ENCODE assay signal across 1 cellular context in genomic region chr16:56938664-56939513, GRCh38.
TF ChIP-seq lines count a peak whose summit lies in the region.

No MANE protein-coding gene starts in this region.

TF ChIP-seq in GM23338, 12 proteins besides CTCF, POLR2A, EP300 and RAD21 (continued from another document):
- TF ChIP-seq REST (IDR thresholded peaks at IDR 0.05; ENCODE audit: unreplicated experiment) = no peak
- no peak for TF ChIP-seq CREB1 (CRISPR knock-in tag; IDR thresholded peaks at IDR 0.05; ENCODE audit: low read depth)
- no peak for TF ChIP-seq ZNF462 (CRISPR knock-in tag; IDR thresholded peaks at IDR 0.05)
- TF ChIP-seq POLR2AphosphoS5 (IDR thresholded peaks at IDR 0.05; ENCODE audit: low read depth) = no peak
- TF ChIP-seq, protein P1, sequence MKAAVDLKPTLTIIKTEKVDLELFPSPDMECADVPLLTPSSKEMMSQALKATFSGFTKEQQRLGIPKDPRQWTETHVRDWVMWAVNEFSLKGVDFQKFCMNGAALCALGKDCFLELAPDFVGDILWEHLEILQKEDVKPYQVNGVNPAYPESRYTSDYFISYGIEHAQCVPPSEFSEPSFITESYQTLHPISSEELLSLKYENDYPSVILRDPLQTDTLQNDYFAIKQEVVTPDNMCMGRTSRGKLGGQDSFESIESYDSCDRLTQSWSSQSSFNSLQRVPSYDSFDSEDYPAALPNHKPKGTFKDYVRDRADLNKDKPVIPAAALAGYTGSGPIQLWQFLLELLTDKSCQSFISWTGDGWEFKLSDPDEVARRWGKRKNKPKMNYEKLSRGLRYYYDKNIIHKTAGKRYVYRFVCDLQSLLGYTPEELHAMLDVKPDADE (IDR thresholded peaks at IDR 0.05) = no peak
- no peak for TF ChIP-seq EZH2 (IDR thresholded peaks at IDR 0.05; ENCODE audit: low read depth, unreplicated experiment)
TF ChIP-seq in GM23338: peak in this region for 0.
